ENCODE assay signal across 17 cellular contexts in genomic region chr17:58356231-58356630, GRCh38. TPM values are rescaled to one million over a fixed set of nuclear protein-coding genes. Genes with fewer than 3 reads are reported as not detected.
A peak's percentile ranks its signal among the peaks of the same experiment; 100 is the strongest.
DNase-seq lines count a peak whose midpoint lies in the region; ATAC-seq, FAIRE-seq and TF ChIP-seq lines count a peak whose summit lies in the region.
"Had no signal": no experiment of that assay in that cellular context is flagged by ENCODE, and none has a peak within 500 bp of the region (broad histone marks: within the 10 kb centered on the region; RNA-seq: fewer than 3 reads in every experiment).

No MANE protein-coding gene starts in this region.

- 75 to 87% (median 82%) methylated on average over 1 of the region's 1 CpG for WGBS in small intestine, 3 donors

- peaks cover 18% of the 10 kb centered on the region for H3K36me3 Mint-ChIP-seq in CD4-positive, alpha-beta T cell (ENCODE audit: low read depth)
- H3K36me3 Mint-ChIP-seq in IgD-negative memory B cell (peaks cover 9% of the 10 kb centered on the region), memory B cell (peaks cover 1% of the 10 kb centered on the region)
- H3K36me3 Mint-ChIP-seq in central memory CD8-positive, alpha-beta T cell (ENCODE audit: insufficient read depth), result peaks cover 18% of the 10 kb centered on the region

- POLR2A ChIA-PET in CD4-positive, alpha-beta T cell (lab: Charles Lee), result interaction anchor here (1.3 to 16.0 kb wide), 5 partner anchors 19 to 61 kb away, joined by 3 to 508 read pairs (median 97); partner anchors contain the start of genes RNF43 and TSPOAP1

- H3K27me3 ChIP-seq in CD4-positive, alpha-beta T cell (ENCODE audit: control insufficient read depth, insufficient read depth, low read length), result no peaks in the 10 kb centered on the region
- H3K27me3 ChIP-seq in small intestine (ENCODE audit: control insufficient read depth in 2 of 2, insufficient read depth in 2 of 2, low read length in 2 of 2), result no peaks in the 10 kb centered on the region
- H3K27me3 ChIP-seq: BE2C had no signal

- H3K27ac Mint-ChIP-seq in CD4-positive, alpha-beta T cell, result peak overlapping the region; percentile 8
- H3K27ac Mint-ChIP-seq in IgD-negative memory B cell, result peak overlapping the region in 2 of 3 donors; percentile 15 to 23
- peak overlapping the region; percentile 36 for H3K27ac Mint-ChIP-seq in central memory CD8-positive, alpha-beta T cell (ENCODE audit: low read depth)
- H3K27ac Mint-ChIP-seq in memory B cell, result peak overlapping the region; percentile 72

- H3K9me3 Mint-ChIP-seq in CD4-positive, alpha-beta T cell, result no peaks in the 10 kb centered on the region
- H3K9me3 Mint-ChIP-seq in IgD-negative memory B cell (no peaks in the 10 kb centered on the region), memory B cell (no peaks in the 10 kb centered on the region)
- H3K9me3 Mint-ChIP-seq in central memory CD8-positive, alpha-beta T cell, result no peaks in the 10 kb centered on the region
- H3K9me3 Mint-ChIP-seq: CD8-positive, alpha-beta memory T cell had no signal

- CTCF ChIA-PET in CD4-positive, alpha-beta T cell (lab: Charles Lee), result interaction anchor here (0.7 to 4.8 kb wide), 3 partner anchors 12 to 362 kb away, joined by 3 to 22 read pairs (median 9); partner anchors contain the start of gene RNF43

- ATAC-seq in CD4-positive, alpha-beta T cell (ENCODE audit: poor library complexity), result no peak
- no peak for ATAC-seq in central memory CD8-positive, alpha-beta T cell (replicated peaks; ENCODE audit: extremely low read depth, poor library complexity, severe bottlenecking)
- ATAC-seq in memory B cell (ENCODE audit: low read depth), result no peak
- ATAC-seq: A549 had no signal

- H3K36me3 ChIP-seq in small intestine (ENCODE audit: control insufficient read depth in 2 of 2, insufficient read depth in 2 of 2, low read length in 2 of 2), result peaks cover 0 to 15% of the 10 kb centered on the region in 2 donors
- H3K36me3 ChIP-seq: BE2C, HAP-1 had no signal

- no peak overlapping the region for H3K4me3 ChIP-seq in small intestine (ENCODE audit: low read depth in 1 of 2, low read length in 2 of 2)
- H3K4me3 ChIP-seq: A549, HAP-1 had no signal

- no peak for FAIRE-seq in small intestine (lab: Jason Lieb, UNC)
- FAIRE-seq: A549, GM19239 had no signal

- H3K27me3 Mint-ChIP-seq in CD4-positive, alpha-beta T cell, result no peaks in the 10 kb centered on the region
- H3K27me3 Mint-ChIP-seq in IgD-negative memory B cell (no peaks in the 10 kb centered on the region), memory B cell (no peaks in the 10 kb centered on the region)
- H3K27me3 Mint-ChIP-seq in central memory CD8-positive, alpha-beta T cell, result no peaks in the 10 kb centered on the region
- H3K27me3 Mint-ChIP-seq: CD8-positive, alpha-beta memory T cell had no signal

- no peak overlapping the region for H3K4me3 Mint-ChIP-seq in CD4-positive, alpha-beta T cell
- H3K4me3 Mint-ChIP-seq in IgD-negative memory B cell (peak overlapping the region in 1 of 4 donors; percentile 62), memory B cell (no peak overlapping the region)
- no peak overlapping the region for H3K4me3 Mint-ChIP-seq in central memory CD8-positive, alpha-beta T cell

- no peaks in the 10 kb centered on the region for H3K9me3 ChIP-seq in CD4-positive, alpha-beta T cell (ENCODE audit: control insufficient read depth, low read length)
- no peaks in the 10 kb centered on the region for H3K9me3 ChIP-seq in small intestine (ENCODE audit: control insufficient read depth, low read depth)
- H3K9me3 ChIP-seq: A549, BE2C, Caco-2, HAP-1 had no signal

- TF ChIP-seq CTCF in CD4-positive, alpha-beta T cell (IDR thresholded peaks at IDR 0.05), result no peak

- H3K27ac ChIP-seq in CD4-positive, alpha-beta T cell (ENCODE audit: low read depth, low read length), result no peak overlapping the region
- no peak overlapping the region for H3K27ac ChIP-seq in small intestine (ENCODE audit: low read depth in 1 of 2, low read length in 1 of 2)
- H3K27ac ChIP-seq: A549, C4-2B had no signal

- intact Hi-C loops in CD4-positive, alpha-beta T cell (cut with DNase I, micrococcal nuclease), result no loop called here
- intact Hi-C loops in posterior vena cava (cut with DNase I), result no loop called here

- peaks cover 25% of the 10 kb centered on the region for H3K4me1 Mint-ChIP-seq in CD4-positive, alpha-beta T cell (ENCODE audit: low read depth)
- H3K4me1 Mint-ChIP-seq in IgD-negative memory B cell (peaks cover 14 to 28% (median 16%) of the 10 kb centered on the region in 3 donors), memory B cell (peaks cover 16% of the 10 kb centered on the region)
- peaks cover 38% of the 10 kb centered on the region for H3K4me1 Mint-ChIP-seq in central memory CD8-positive, alpha-beta T cell

- no peak for DNase-seq in CD4-positive, alpha-beta T cell
- no peak for DNase-seq in central memory CD8-positive, alpha-beta T cell (ENCODE audit: low spot score in 2 of 2)
- DNase-seq in memory B cell (ENCODE audit: low spot score in 2 of 2) (no peak), small intestine (no peak), NCI-H1105 treated with DMSO at 0.1 percent for 48 hours (lab: John Stamatoyannopoulos, UW) (no peak), posterior vena cava (ENCODE audit: low spot score) (no peak)
- DNase-seq in activated T-cell treated with anti-CD3 and anti-CD28 coated beads, Interleukin-2, amount 50 U/mL, for 48 hours, result no peak
- DNase-seq: BE2C; Caco-2; CD8-positive, alpha-beta memory T cell; GF-D8; GOT3 had no signal

- peaks cover 0 to 5% of the 10 kb centered on the region in 2 donors for H3K4me1 ChIP-seq in small intestine (ENCODE audit: control insufficient read depth in 2 of 2, insufficient read depth in 1 of 2, low read depth in 1 of 2, low read length in 1 of 2)
- H3K4me1 ChIP-seq: BE2C, Caco-2 had no signal

RNA-seq across cellular contexts. Expression of gene SUPT4H1, which starts 4.2 kb away (rescaled TPM):
- total RNA-seq in CD4-positive, alpha-beta T cell, result 10 to 100 TPM; 46.5 to 47.0 TPM
- polyA plus RNA-seq in IgD-negative memory B cell (94.2 TPM), small intestine (10 to 100 TPM; 70.3 to 79.8 (median 79.6) TPM)
- 10 to 100 TPM; 48.4 to 50.1 TPM for total RNA-seq in posterior vena cava

RNA-seq across cellular contexts. Expression of gene TSPOAP1, which starts 27.6 kb away (rescaled TPM):
- 10 to 100 TPM; 17.8 to 19.5 TPM for total RNA-seq in CD4-positive, alpha-beta T cell
- polyA plus RNA-seq in IgD-negative memory B cell, result 1.3 TPM
- polyA plus RNA-seq in small intestine, result 1 to 10 TPM in 2 of 3 donors, under 1 TPM in 1; 0.89 to 3.1 (median 2.2) TPM
- total RNA-seq in posterior vena cava, result 1 to 10 TPM; 8.2 to 10.0 TPM
- polyA plus RNA-seq: A549 had no signal

Comparison
In these comparisons a context has a peak if more than half of its experiments do, and no peak if none do; other contexts are left out.
1. H3K27ac Mint-ChIP-seq: peak in every context shown above with its lines; median percentile 72 in memory B cell; 36 in central memory CD8-positive, alpha-beta T cell; 19 in IgD-negative memory B cell; 8 in CD4-positive, alpha-beta T cell.